In the genomic region with DNA sequence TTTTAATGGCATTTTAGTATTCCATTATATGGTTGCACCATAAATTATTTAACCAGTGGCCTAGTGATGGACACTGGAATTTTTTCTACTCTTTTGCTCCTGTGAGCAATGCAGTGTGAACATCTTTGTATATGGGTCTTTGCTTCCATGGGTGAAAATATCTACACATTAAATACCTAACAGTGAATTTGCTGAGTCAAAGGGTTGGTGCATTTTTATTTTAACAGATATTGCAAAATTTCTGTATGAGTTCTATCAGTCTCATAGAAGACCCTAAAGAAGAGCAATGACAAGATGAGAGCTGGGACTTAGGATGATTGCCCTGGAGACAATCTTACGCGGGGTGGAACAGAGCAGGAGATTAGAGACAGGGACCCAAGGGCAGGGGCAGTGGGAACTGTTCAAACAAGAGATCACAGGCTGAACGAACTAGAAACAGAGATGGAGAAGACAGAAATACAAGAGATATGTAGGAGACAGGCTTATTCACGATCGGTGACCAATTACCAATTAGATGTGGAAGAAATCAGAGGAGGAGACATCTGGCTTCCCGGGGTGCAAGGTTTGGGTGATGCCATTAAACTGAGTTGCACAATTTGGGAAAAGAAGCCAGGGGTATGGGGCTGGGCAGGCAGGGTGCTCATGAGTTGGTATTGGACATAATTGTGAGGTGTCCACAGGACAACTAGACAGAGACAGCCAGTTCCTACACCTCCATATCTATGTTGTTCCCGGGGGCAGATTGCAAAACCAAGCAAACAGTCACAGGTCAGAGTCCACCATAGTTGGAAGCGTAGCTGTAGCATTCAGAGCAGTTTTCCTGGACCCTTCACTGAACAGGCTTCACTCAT, we compare ENCODE assay signal across 2 cellular contexts.
A peak's percentile ranks its signal among the peaks of the same experiment; 100 is the strongest.
TF ChIP-seq lines count a peak whose summit lies in the region.

No MANE protein-coding gene starts in this region.

TF ChIP-seq in WTC11, 78 proteins besides CTCF, POLR2A, EP300 and RAD21:
- TF ChIP-seq FOXJ3 (CRISPR knock-in tag; IDR thresholded peaks at IDR 0.05; ENCODE audit: borderline replicate concordance) = no peak
- TF ChIP-seq HMGXB4 (CRISPR knock-in tag; IDR thresholded peaks at IDR 0.05) = no peak
- TF ChIP-seq FOXP1 (CRISPR knock-in tag; IDR thresholded peaks at IDR 0.05; ENCODE audit: borderline replicate concordance) = no peak
- peak; percentile 67 for TF ChIP-seq GABPB1 (CRISPR knock-in tag; IDR thresholded peaks at IDR 0.05)

TF ChIP-seq in HepG2, 621 proteins besides CTCF, POLR2A, EP300 and RAD21 (continues in another document):
- no peak for TF ChIP-seq ZNF468 (CRISPR knock-in tag; IDR thresholded peaks at IDR 0.05)
- TF ChIP-seq ZMYM4 (CRISPR knock-in tag; IDR thresholded peaks at IDR 0.05) = peak; percentile 94
- no peak for TF ChIP-seq SRSF9 (IDR thresholded peaks at IDR 0.05; ENCODE audit: borderline replicate concordance, insufficient read depth, low read depth, low read length, poor library complexity, severe bottlenecking)
- TF ChIP-seq MED13 (CRISPR knock-in tag; IDR thresholded peaks at IDR 0.05) = no peak
- no peak for TF ChIP-seq HMGA1 (CRISPR knock-in tag; conservative IDR thresholded peaks at IDR 0.05)
- TF ChIP-seq ZBTB1 (CRISPR knock-in tag; IDR thresholded peaks at IDR 0.05; ENCODE audit: borderline replicate concordance) = peak; percentile 14; the same call in 1 of the 2 replicates
- TF ChIP-seq, protein P1, sequence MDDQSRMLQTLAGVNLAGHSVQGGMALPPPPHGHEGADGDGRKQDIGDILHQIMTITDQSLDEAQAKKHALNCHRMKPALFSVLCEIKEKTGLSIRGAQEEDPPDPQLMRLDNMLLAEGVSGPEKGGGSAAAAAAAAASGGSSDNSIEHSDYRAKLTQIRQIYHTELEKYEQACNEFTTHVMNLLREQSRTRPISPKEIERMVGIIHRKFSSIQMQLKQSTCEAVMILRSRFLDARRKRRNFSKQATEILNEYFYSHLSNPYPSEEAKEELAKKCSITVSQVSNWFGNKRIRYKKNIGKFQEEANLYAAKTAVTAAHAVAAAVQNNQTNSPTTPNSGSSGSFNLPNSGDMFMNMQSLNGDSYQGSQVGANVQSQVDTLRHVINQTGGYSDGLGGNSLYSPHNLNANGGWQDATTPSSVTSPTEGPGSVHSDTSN (CRISPR knock-in tag; IDR thresholded peaks at IDR 0.05; ENCODE audit: borderline replicate concordance) = no peak
- TF ChIP-seq HNRNPL (IDR thresholded peaks at IDR 0.05; ENCODE audit: low read depth, low read length) = no peak
- TF ChIP-seq NCOA5 (CRISPR knock-in tag; IDR thresholded peaks at IDR 0.05) = no peak
- TF ChIP-seq ZNF788 (CRISPR knock-in tag; IDR thresholded peaks at IDR 0.05; ENCODE audit: borderline replicate concordance) = peak; percentile 98; the same call in 1 of the 2 replicates
- no peak for TF ChIP-seq ZNF282 (IDR thresholded peaks at IDR 0.05; ENCODE audit: partially characterized antibody)
- TF ChIP-seq NFATC3 (CRISPR knock-in tag; IDR thresholded peaks at IDR 0.05) = peak; percentile 28; the same call in 1 of the 2 replicates
- TF ChIP-seq SATB2 (CRISPR knock-in tag; IDR thresholded peaks at IDR 0.05) = no peak
- TF ChIP-seq ZNF639 (CRISPR knock-in tag; conservative IDR thresholded peaks at IDR 0.05) = peak; percentile 62
- TF ChIP-seq HCFC1 (IDR thresholded peaks at IDR 0.05; ENCODE audit: low read depth, low read length) = no peak
- TF ChIP-seq NBN (conservative IDR thresholded peaks at IDR 0.05) = no peak
- TF ChIP-seq, protein P2, sequence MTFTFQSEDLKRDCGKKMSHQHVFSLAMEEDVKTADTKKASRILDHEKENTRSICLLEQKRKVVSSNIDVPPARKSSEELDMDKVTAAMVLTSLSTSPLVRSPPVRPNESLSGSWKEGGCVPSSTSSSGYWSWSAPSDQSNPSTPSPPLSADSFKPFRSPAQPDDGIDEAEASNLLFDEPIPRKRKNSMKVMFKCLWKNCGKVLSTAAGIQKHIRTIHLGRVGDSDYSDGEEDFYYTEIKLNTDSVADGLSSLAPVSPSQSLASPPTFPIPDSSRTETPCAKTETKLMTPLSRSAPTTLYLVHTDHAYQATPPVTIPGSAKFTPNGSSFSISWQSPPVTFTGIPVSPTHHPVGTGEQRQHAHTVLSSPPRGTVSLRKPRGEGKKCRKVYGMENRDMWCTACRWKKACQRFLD (CRISPR knock-in tag; IDR thresholded peaks at IDR 0.05; ENCODE audit: borderline replicate concordance) = 0 out of 2 replicates have a peak, but pooled peaks have one; percentile 54
- TF ChIP-seq CHCHD3 (CRISPR knock-in tag; IDR thresholded peaks at IDR 0.05) = no peak
- peak; percentile 89; the same call in 1 of the 2 replicates for TF ChIP-seq TSC22D2 (CRISPR knock-in tag; IDR thresholded peaks at IDR 0.05; ENCODE audit: borderline replicate concordance)
- TF ChIP-seq ZNF446 (CRISPR knock-in tag; IDR thresholded peaks at IDR 0.05) = peak; percentile 60; the same call in 1 of the 2 replicates
- TF ChIP-seq ZNF253 (CRISPR knock-in tag; IDR thresholded peaks at IDR 0.05; ENCODE audit: borderline replicate concordance) = 0 out of 2 replicates have a peak, but pooled peaks have one; percentile 32
- peak; percentile 94 for TF ChIP-seq ZNF878 (CRISPR knock-in tag; IDR thresholded peaks at IDR 0.05)
- TF ChIP-seq ZBTB4 (CRISPR knock-in tag; IDR thresholded peaks at IDR 0.05; ENCODE audit: borderline replicate concordance) = peak; percentile 72; the same call in 1 of the 2 replicates
- TF ChIP-seq PAXIP1 (CRISPR knock-in tag; conservative IDR thresholded peaks at IDR 0.05) = peak; percentile 100
- TF ChIP-seq SCMH1 (CRISPR knock-in tag; IDR thresholded peaks at IDR 0.05; ENCODE audit: borderline replicate concordance) = no peak
- peak; percentile 93 for TF ChIP-seq THRA (CRISPR knock-in tag; IDR thresholded peaks at IDR 0.05; ENCODE audit: borderline replicate concordance)
- TF ChIP-seq ZNF7 (CRISPR knock-in tag; IDR thresholded peaks at IDR 0.05) = no peak
- no peak for TF ChIP-seq AGO2 (optimal IDR thresholded peaks at IDR 0.05; ENCODE audit: low read depth, low read length)
- TF ChIP-seq ZNF577 (CRISPR knock-in tag; IDR thresholded peaks at IDR 0.05; ENCODE audit: borderline replicate concordance, low read depth) = no peak
- peak; percentile 86 for TF ChIP-seq ISL2 (CRISPR knock-in tag; IDR thresholded peaks at IDR 0.05)
- TF ChIP-seq, protein P3, sequence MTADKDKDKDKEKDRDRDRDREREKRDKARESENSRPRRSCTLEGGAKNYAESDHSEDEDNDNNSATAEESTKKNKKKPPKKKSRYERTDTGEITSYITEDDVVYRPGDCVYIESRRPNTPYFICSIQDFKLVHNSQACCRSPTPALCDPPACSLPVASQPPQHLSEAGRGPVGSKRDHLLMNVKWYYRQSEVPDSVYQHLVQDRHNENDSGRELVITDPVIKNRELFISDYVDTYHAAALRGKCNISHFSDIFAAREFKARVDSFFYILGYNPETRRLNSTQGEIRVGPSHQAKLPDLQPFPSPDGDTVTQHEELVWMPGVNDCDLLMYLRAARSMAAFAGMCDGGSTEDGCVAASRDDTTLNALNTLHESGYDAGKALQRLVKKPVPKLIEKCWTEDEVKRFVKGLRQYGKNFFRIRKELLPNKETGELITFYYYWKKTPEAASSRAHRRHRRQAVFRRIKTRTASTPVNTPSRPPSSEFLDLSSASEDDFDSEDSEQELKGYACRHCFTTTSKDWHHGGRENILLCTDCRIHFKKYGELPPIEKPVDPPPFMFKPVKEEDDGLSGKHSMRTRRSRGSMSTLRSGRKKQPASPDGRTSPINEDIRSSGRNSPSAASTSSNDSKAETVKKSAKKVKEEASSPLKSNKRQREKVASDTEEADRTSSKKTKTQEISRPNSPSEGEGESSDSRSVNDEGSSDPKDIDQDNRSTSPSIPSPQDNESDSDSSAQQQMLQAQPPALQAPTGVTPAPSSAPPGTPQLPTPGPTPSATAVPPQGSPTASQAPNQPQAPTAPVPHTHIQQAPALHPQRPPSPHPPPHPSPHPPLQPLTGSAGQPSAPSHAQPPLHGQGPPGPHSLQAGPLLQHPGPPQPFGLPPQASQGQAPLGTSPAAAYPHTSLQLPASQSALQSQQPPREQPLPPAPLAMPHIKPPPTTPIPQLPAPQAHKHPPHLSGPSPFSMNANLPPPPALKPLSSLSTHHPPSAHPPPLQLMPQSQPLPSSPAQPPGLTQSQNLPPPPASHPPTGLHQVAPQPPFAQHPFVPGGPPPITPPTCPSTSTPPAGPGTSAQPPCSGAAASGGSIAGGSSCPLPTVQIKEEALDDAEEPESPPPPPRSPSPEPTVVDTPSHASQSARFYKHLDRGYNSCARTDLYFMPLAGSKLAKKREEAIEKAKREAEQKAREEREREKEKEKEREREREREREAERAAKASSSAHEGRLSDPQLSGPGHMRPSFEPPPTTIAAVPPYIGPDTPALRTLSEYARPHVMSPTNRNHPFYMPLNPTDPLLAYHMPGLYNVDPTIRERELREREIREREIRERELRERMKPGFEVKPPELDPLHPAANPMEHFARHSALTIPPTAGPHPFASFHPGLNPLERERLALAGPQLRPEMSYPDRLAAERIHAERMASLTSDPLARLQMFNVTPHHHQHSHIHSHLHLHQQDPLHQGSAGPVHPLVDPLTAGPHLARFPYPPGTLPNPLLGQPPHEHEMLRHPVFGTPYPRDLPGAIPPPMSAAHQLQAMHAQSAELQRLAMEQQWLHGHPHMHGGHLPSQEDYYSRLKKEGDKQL (CRISPR knock-in tag; IDR thresholded peaks at IDR 0.05; ENCODE audit: low read depth) = peak; percentile 94
- TF ChIP-seq MTF2 (CRISPR knock-in tag; IDR thresholded peaks at IDR 0.05; ENCODE audit: borderline replicate concordance) = peak; percentile 44; the same call in 1 of the 2 replicates
- TF ChIP-seq ZBTB34 (CRISPR knock-in tag; IDR thresholded peaks at IDR 0.05) = peak; percentile 83
- TF ChIP-seq ZFP37 (CRISPR knock-in tag; IDR thresholded peaks at IDR 0.05; ENCODE audit: borderline replicate concordance) = no peak
